In genomic region chr11:126880872-126881271, GRCh38 we compare ENCODE assay signal across 16 cellular contexts.
DNase-seq lines count a peak whose midpoint lies in the region; ATAC-seq and TF ChIP-seq lines count a peak whose summit lies in the region.
"Had no signal": no experiment of that assay in that cellular context is flagged by ENCODE, and none has a peak within 500 bp of the region (broad histone marks: within the 10 kb centered on the region; RNA-seq: fewer than 3 reads in every experiment).

No MANE protein-coding gene starts in this region.

- no peak overlapping the region for H3K4me3 Mint-ChIP-seq in stimulated activated memory B cell treated with anti-CD40 and anti-IgM and Interleukin-4, amounts not matched to agents 10 μg/mL and 1 μg/mL and 100 μg/mL, for 72 hours
- H3K4me3 Mint-ChIP-seq: CD14-positive monocyte; CD4-positive, alpha-beta memory T cell; H9 had no signal

- H3K36me3 Mint-ChIP-seq in stimulated activated memory B cell treated with anti-CD40 and anti-IgM and Interleukin-4, amounts not matched to agents 10 μg/mL and 1 μg/mL and 100 μg/mL, for 72 hours = no peaks in the 10 kb centered on the region
- H3K36me3 Mint-ChIP-seq: CD14-positive monocyte; CD4-positive, alpha-beta memory T cell had no signal

- 51 to 64% (median 51%) methylated on average over 5 of the region's 5 CpGs for WGBS in ovary, 3 donors

- no peaks in the 10 kb centered on the region for H3K79me2 ChIP-seq in neural cell (replicated peaks; ENCODE audit: insufficient read depth, low read length)

- H3K9me3 ChIP-seq in neural cell (ENCODE audit: low read length) = no peaks in the 10 kb centered on the region
- H3K9me3 ChIP-seq in ovary = no peaks in the 10 kb centered on the region
- H3K9me3 ChIP-seq: BLaER1 had no signal

- H4K20me1 ChIP-seq in neural cell (ENCODE audit: insufficient read depth) = no peaks in the 10 kb centered on the region
- H4K20me1 ChIP-seq: BLaER1 had no signal

- no peak overlapping the region for H3K27ac Mint-ChIP-seq in stimulated activated memory B cell treated with anti-CD40 and anti-IgM and Interleukin-4, amounts not matched to agents 10 μg/mL and 1 μg/mL and 100 μg/mL, for 72 hours
- H3K27ac Mint-ChIP-seq: CD14-positive monocyte; CD4-positive, alpha-beta memory T cell had no signal

- TF ChIP-seq EP300 in neural cell (conservative IDR thresholded peaks at IDR 0.05; ENCODE audit: poor library complexity, severe bottlenecking) (peak; percentile 93), ovary (IDR thresholded peaks at IDR 0.05) (no peak)

- intact Hi-C loops in ovary (cut with DNase I) = loop anchor here in 1 of 4 donors (5.0 kb wide), 1 partner anchor 896 kb away; no protein-coding TSS in a partner anchor

- H2AFZ ChIP-seq in neural cell (ENCODE audit: low read depth, low read length) = no peak overlapping the region

- TF ChIP-seq POLR2A in ovary (IDR thresholded peaks at IDR 0.05) = no peak

- ATAC-seq in stimulated activated memory B cell treated with anti-CD40 and anti-IgM and Interleukin-4, amounts not matched to agents 10 μg/mL and 1 μg/mL and 100 μg/mL, for 72 hours = no peak

- no peaks in the 10 kb centered on the region for H3K4me1 Mint-ChIP-seq in stimulated activated memory B cell treated with anti-CD40 and anti-IgM and Interleukin-4, amounts not matched to agents 10 μg/mL and 1 μg/mL and 100 μg/mL, for 72 hours
- H3K4me1 Mint-ChIP-seq: CD14-positive monocyte; CD4-positive, alpha-beta memory T cell; H9 had no signal

- TF ChIP-seq RAD21 in neural cell (conservative IDR thresholded peaks at IDR 0.05) = no peak

- H3K27me3 Mint-ChIP-seq in stimulated activated memory B cell treated with anti-CD40 and anti-IgM and Interleukin-4, amounts not matched to agents 10 μg/mL and 1 μg/mL and 100 μg/mL, for 72 hours = no peaks in the 10 kb centered on the region

- H3K4me3 ChIP-seq in neural cell (ENCODE audit: low read length) (no peak overlapping the region), ovary (no peak overlapping the region)
- H3K4me3 ChIP-seq: BLaER1 had no signal

- peak overlapping the region; percentile 26 for H3K4me2 ChIP-seq in neural cell (ENCODE audit: low read length)
- H3K4me2 ChIP-seq: BLaER1 had no signal

- peaks cover 3% of the 10 kb centered on the region for H3K9me2 ChIP-seq in neural cell (ENCODE audit: insufficient read depth, low read length)

- no peak overlapping the region for H3K9ac ChIP-seq in neural cell (ENCODE audit: low read length)
- H3K9ac ChIP-seq: BLaER1 had no signal

- DNase-seq in NCI-H748 (lab: John Stamatoyannopoulos, UW; ENCODE audit: unreplicated experiment) (peak; percentile 46), NCI-H748 treated with DMSO at 0.1 percent for 48 hours (lab: John Stamatoyannopoulos, UW) (no peak), NCI-H2081 treated with DMSO at 0.1 percent for 48 hours (lab: John Stamatoyannopoulos, UW) (peak; percentile 63), NCI-H69 (lab: John Stamatoyannopoulos, UW) (peak; percentile 69), ovary (no peak)
- no peak for DNase-seq in activated CD4-positive, alpha-beta T cell treated with anti-CD3 and anti-CD28 coated beads, Interleukin-2, amount 50 U/mL, for 1 hour
- DNase-seq: 8988T; CD4-positive, alpha-beta memory T cell; DMS153; DMS79; GDM1; H9 had no signal

- TF ChIP-seq CTCF in neural cell (IDR thresholded peaks at IDR 0.05; ENCODE audit: poor library complexity, severe bottlenecking) (no peak), ovary (IDR thresholded peaks at IDR 0.05) (no peak)

- H3K27me3 ChIP-seq in neural cell (ENCODE audit: insufficient read depth, low read depth, low read length) = no peaks in the 10 kb centered on the region
- H3K27me3 ChIP-seq in ovary = no peaks in the 10 kb centered on the region
- H3K27me3 ChIP-seq: BLaER1 had no signal

- H3F3A ChIP-seq in neural cell (ENCODE audit: insufficient read depth, low read length, poor library complexity, severe bottlenecking) = no peaks in the 10 kb centered on the region

- no peaks in the 10 kb centered on the region for H3K36me3 ChIP-seq in neural cell (ENCODE audit: insufficient read depth, low read length)
- H3K36me3 ChIP-seq in ovary = no peaks in the 10 kb centered on the region
- H3K36me3 ChIP-seq: BLaER1 had no signal

- no peaks in the 10 kb centered on the region for H3K9me3 Mint-ChIP-seq in stimulated activated memory B cell treated with anti-CD40 and anti-IgM and Interleukin-4, amounts not matched to agents 10 μg/mL and 1 μg/mL and 100 μg/mL, for 72 hours
- H3K9me3 Mint-ChIP-seq: H9 had no signal

- no peaks in the 10 kb centered on the region for H3K4me1 ChIP-seq in ovary (ENCODE audit: insufficient read depth)
- H3K4me1 ChIP-seq: BLaER1 had no signal

- H3K27ac ChIP-seq in neural cell (ENCODE audit: low read length) (no peak overlapping the region), ovary (no peak overlapping the region)
- H3K27ac ChIP-seq: BLaER1 had no signal

TF ChIP-seq in neural cell, 6 proteins besides CTCF, POLR2A, EP300 and RAD21:
- TF ChIP-seq MXI1 (conservative IDR thresholded peaks at IDR 0.05; ENCODE audit: poor library complexity, severe bottlenecking) (no peak), TAF1 (IDR thresholded peaks at IDR 0.05; ENCODE audit: low read depth) (no peak), POLR2AphosphoS5 (IDR thresholded peaks at IDR 0.05) (peak; percentile 47)

Comparison
In these comparisons a context has a peak if more than half of its experiments do, and no peak if none do; other contexts are left out.
1. DNase-seq: peak in NCI-H748 (single experiment), NCI-H2081 treated with DMSO at 0.1 percent for 48 hours (single experiment) and NCI-H69 (single experiment); none in NCI-H748 treated with DMSO at 0.1 percent for 48 hours (single experiment), activated CD4-positive, alpha-beta T cell treated with anti-CD3 and anti-CD28 coated beads, Interleukin-2, amount 50 U/mL, for 1 hour (single experiment) and ovary (0 of 5).